In genomic region chr16:12259258-12259657, GRCh38 we compare ENCODE assay signal across 20 cellular contexts.
"Had no signal": no experiment of that assay in that cellular context is flagged by ENCODE, and none has a peak within 500 bp of the region (broad histone marks: within the 10 kb centered on the region; RNA-seq: fewer than 3 reads in every experiment).

No MANE protein-coding gene starts in this region.

- H3K36me3 ChIP-seq: gastrocnemius medialis, heart left ventricle, left ventricle myocardium inferior, stomach, thoracic aorta, upper lobe of right lung had no signal

- DNase-seq: activated CD4-positive, alpha-beta memory T cell treated with anti-CD3 and anti-CD28 coated beads, Interleukin-2, amount 10 ng/mL, durations not matched to agents 7 days and 5 days; activated CD4-positive, alpha-beta T cell treated with anti-CD3 and anti-CD28 coated beads for 48 hours; activated CD4-positive, CD25-positive, alpha-beta regulatory T cell; activated CD8-positive, alpha-beta memory T cell treated with anti-CD3 and anti-CD28 coated beads, Interleukin-2, amount 10 ng/mL, durations not matched to agents 7 days and 5 days; activated naive CD4-positive, alpha-beta T cell; activated naive CD8-positive, alpha-beta T cell treated with anti-CD3 and anti-CD28 coated beads for 36 hours; amniotic stem cell; effector CD8-positive, alpha-beta T cell; gastrocnemius medialis; heart left ventricle; left ventricle myocardium inferior; mammary epithelial cell; psoas muscle; right cardiac atrium; small intestine; stimulated activated CD4-positive, alpha-beta T cell treated with anti-CD3 and anti-CD28 coated beads, Interleukin-4, amount 100 ng/mL, for 1 hour; stomach; upper lobe of right lung had no signal

- H3K9me3 ChIP-seq: gastrocnemius medialis, heart left ventricle, left ventricle myocardium inferior, psoas muscle, stomach, thoracic aorta, upper lobe of right lung had no signal

- H3K4me3 ChIP-seq: gastrocnemius medialis, heart left ventricle, left ventricle myocardium inferior, psoas muscle, stomach, thoracic aorta, upper lobe of right lung had no signal

- H3K27me3 ChIP-seq: gastrocnemius medialis, heart left ventricle, stomach, upper lobe of right lung had no signal

- ATAC-seq: activated CD8-positive, alpha-beta memory T cell treated with anti-CD3 and anti-CD28 coated beads, Interleukin-2, amount 10 ng/mL, durations not matched to agents 7 days and 5 days; esophagus mucosa; gastrocnemius medialis; heart left ventricle; psoas muscle; right cardiac atrium; upper lobe of right lung had no signal

- H3K27ac ChIP-seq: gastrocnemius medialis, heart left ventricle, left ventricle myocardium inferior, psoas muscle, stomach, thoracic aorta, upper lobe of right lung had no signal
